ENCODE assay signal across 12 cellular contexts in the genomic region with DNA sequence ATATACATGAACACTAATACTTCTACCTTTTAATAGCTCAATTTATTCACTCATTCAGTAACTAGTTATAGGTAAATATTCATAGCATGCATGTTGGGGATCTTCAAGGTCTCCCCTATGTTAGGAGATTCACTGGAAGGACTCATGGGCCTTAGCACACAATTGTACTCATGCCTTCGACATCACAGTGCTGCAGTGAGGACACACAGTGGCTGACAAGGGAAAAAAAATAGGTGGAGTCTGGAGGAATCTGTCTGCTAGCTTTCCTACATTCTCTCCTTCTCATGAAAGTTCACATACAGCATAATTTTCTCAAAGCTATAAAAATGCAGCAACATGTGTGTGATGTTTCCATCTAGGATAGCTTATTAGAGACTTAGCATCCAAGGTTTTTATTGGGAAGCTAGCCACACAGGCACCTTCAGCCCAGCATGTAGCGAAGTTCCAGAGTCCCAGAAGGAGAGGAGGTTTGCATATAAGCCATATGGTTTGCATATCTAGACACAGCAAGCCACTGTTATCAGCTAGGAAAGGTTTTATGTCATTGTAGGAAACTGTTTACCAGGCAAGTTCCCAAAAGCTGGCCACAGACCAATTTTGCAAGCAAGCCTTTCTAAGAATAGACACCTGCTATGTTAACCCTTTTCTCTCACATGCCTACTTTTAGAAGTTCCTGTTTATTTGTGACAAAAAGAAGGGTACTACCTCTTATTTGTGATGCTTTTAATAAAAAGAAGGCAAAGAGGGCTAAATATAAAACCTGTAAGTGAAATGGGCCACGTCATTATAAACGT. TPM values are rescaled to one million over a fixed set of nuclear protein-coding genes. Genes with fewer than 3 reads are reported as not detected.
DNase-seq lines count a peak whose midpoint lies in the region; ATAC-seq and TF ChIP-seq lines count a peak whose summit lies in the region.
"Had no signal": no experiment of that assay in that cellular context is flagged by ENCODE, and none has a peak within 500 bp of the region (broad histone marks: within the 10 kb centered on the region; RNA-seq: fewer than 3 reads in every experiment).

No MANE protein-coding gene starts in this region.

- WGBS in heart left ventricle, 4 donors, result 9 to 14% (median 9%) methylated on average over 4 of the region's 4 CpGs

- no peaks in the 10 kb centered on the region for H3K79me2 ChIP-seq in OCI-LY3 (ENCODE audit: low read length)
- H3K79me2 ChIP-seq: parathyroid adenoma had no signal

- peak in 2 of 12 donors; percentile 15 to 25 for TF ChIP-seq CTCF in heart left ventricle (IDR thresholded peaks at IDR 0.05)
- TF ChIP-seq CTCF in left ventricle myocardium inferior (IDR thresholded peaks at IDR 0.05; ENCODE audit: borderline replicate concordance), result no peak
- peak; percentile 31 for TF ChIP-seq CTCF in OCI-LY3 (IDR thresholded peaks at IDR 0.05; ENCODE audit: low read depth, low read length)

- H3K9me3 ChIP-seq in heart left ventricle (peaks cover 0 to 8% (median 0%) of the 10 kb centered on the region in 12 donors), left ventricle myocardium inferior (replicated peaks) (peaks cover 10% of the 10 kb centered on the region), OCI-LY3 (ENCODE audit: insufficient read depth, low read length) (no peaks in the 10 kb centered on the region)

- peaks cover 0 to 17% (median 6%) of the 10 kb centered on the region in 12 donors for H3K4me1 ChIP-seq in heart left ventricle
- peaks cover 18% of the 10 kb centered on the region for H3K4me1 ChIP-seq in left ventricle myocardium inferior
- H3K4me1 ChIP-seq in OCI-LY3 (ENCODE audit: low read length), result peaks cover 9% of the 10 kb centered on the region
- H3K4me1 ChIP-seq: parathyroid adenoma had no signal

- no peak for TF ChIP-seq POLR2A in heart left ventricle (IDR thresholded peaks at IDR 0.05)

- peak in 3 of 4 donors; percentile 62 to 70 (median 69) for ATAC-seq in heart left ventricle
- ATAC-seq in HG03066 (IDR thresholded peaks at IDR 0.05; ENCODE audit: low read depth, unreplicated experiment), result peak; percentile 57
- no peak for ATAC-seq in GM19328 (IDR thresholded peaks at IDR 0.05; ENCODE audit: unreplicated experiment)
- ATAC-seq in HG03520 (IDR thresholded peaks at IDR 0.05; ENCODE audit: unreplicated experiment), result no peak
- ATAC-seq: activated CD4-positive, CD25-positive, alpha-beta regulatory T cell treated with anti-CD3 and anti-CD28 coated beads, Interleukin-2, amount 50 U/mL, for 24 hours had no signal

- no peak overlapping the region for H3K27ac ChIP-seq in heart left ventricle
- no peak overlapping the region for H3K27ac ChIP-seq in left ventricle myocardium inferior (replicated peaks)
- H3K27ac ChIP-seq in OCI-LY3 (ENCODE audit: low read length), result no peak overlapping the region
- H3K27ac ChIP-seq: brain microvascular endothelial cell, parathyroid adenoma had no signal

- no peak overlapping the region for H2AFZ ChIP-seq in OCI-LY3 (ENCODE audit: low read depth, low read length)
- H2AFZ ChIP-seq: parathyroid adenoma had no signal

- intact Hi-C loops in heart left ventricle (cut with DNase I) (loop anchor here in 1 of 10 donors (10.0 kb wide), 1 partner anchor 407 kb away; no protein-coding TSS in a partner anchor), left ventricle myocardium inferior (cut with micrococcal nuclease) (no loop called here)

- DNase-seq in heart left ventricle (peak in 3 of 5 donors; percentile 8 to 40 (median 21)), left ventricle myocardium inferior (no peak), NCI-H524 treated with DMSO at 0.1 percent for 48 hours (lab: John Stamatoyannopoulos, UW) (no peak), NCI-H2029 (lab: John Stamatoyannopoulos, UW) (no peak)
- DNase-seq: brain microvascular endothelial cell, NCI-H187 treated with DMSO at 0.1 percent for 48 hours had no signal

- H3K36me3 ChIP-seq in heart left ventricle (no peaks in the 10 kb centered on the region), left ventricle myocardium inferior (no peaks in the 10 kb centered on the region), OCI-LY3 (replicated peaks; ENCODE audit: low read depth, low read length) (no peaks in the 10 kb centered on the region)
- H3K36me3 ChIP-seq: brain microvascular endothelial cell had no signal

- no peaks in the 10 kb centered on the region for H4K20me1 ChIP-seq in OCI-LY3 (ENCODE audit: insufficient read depth, low read length)

- no peak overlapping the region for H3K9ac ChIP-seq in OCI-LY3 (ENCODE audit: low read length)
- H3K9ac ChIP-seq: parathyroid adenoma had no signal

- peak overlapping the region; percentile 29 for H3K4me2 ChIP-seq in OCI-LY3 (ENCODE audit: low read length)

- H3K27me3 ChIP-seq in heart left ventricle (no peaks in the 10 kb centered on the region), left ventricle myocardium inferior (ENCODE audit: low read depth) (no peaks in the 10 kb centered on the region), OCI-LY3 (ENCODE audit: low read depth, low read length) (peaks cover 7% of the 10 kb centered on the region; the same call in 1 of the 2 replicates)
- H3K27me3 ChIP-seq: brain microvascular endothelial cell had no signal

- H3K4me3 ChIP-seq in heart left ventricle (no peak overlapping the region), left ventricle myocardium inferior (no peak overlapping the region), OCI-LY3 (ENCODE audit: low read length) (no peak overlapping the region)

RNA-seq across cellular contexts. Expression of a gene that starts 46.4 kb away (rescaled TPM):
- total RNA-seq in heart left ventricle (not detected), left ventricle myocardium inferior (not detected)
- polyA plus RNA-seq in heart left ventricle, result not detected

Comparison
In these comparisons a context has a peak if more than half of its experiments do, and no peak if none do; other contexts are left out.
1. DNase-seq: peak in heart left ventricle (3 of 5); none in left ventricle myocardium inferior (single experiment), NCI-H524 treated with DMSO at 0.1 percent for 48 hours (single experiment) and NCI-H2029 (single experiment).
2. ATAC-seq: peak in heart left ventricle (3 of 4) and HG03066 (single experiment); none in GM19328 (single experiment) and HG03520 (single experiment).